8 cellular contexts compared by ENCODE assay signal in genomic region chr17:32487460-32488176, GRCh38. TPM values are rescaled to one million over a fixed set of nuclear protein-coding genes. Genes with fewer than 3 reads are reported as not detected.
DNase-seq lines count a peak whose midpoint lies in the region.

No MANE protein-coding gene starts in this region.

- peaks cover 14% of the 10 kb centered on the region for H3K4me1 ChIP-seq in iPS-20b (ENCODE audit: insufficient read depth, low read length)

- peak; percentile 35 for DNase-seq in NCI-H510A treated with DMSO at 0.1 percent for 48 hours (lab: John Stamatoyannopoulos, UW)
- DNase-seq in NCI-H510A (lab: John Stamatoyannopoulos, UW): no peak
- no peak for DNase-seq in Jurkat, Clone E6-1 (ENCODE audit: low read depth, low spot score)
- peak; percentile 31 for DNase-seq in stimulated activated CD4-positive, alpha-beta T cell treated with anti-CD3 and anti-CD28 coated beads, Interleukin-4, amount 100 ng/mL, for 1 hour
- no peak for DNase-seq in NAMALWA (ENCODE audit: low spot score)
- no peak for DNase-seq in cerebellum (ENCODE audit: low spot score)

- no peaks in the 10 kb centered on the region for H3K9me3 Mint-ChIP-seq in activated naive CD8-positive, alpha-beta T cell (ENCODE audit: low read depth)

- H3K4me1 Mint-ChIP-seq in activated naive CD8-positive, alpha-beta T cell (ENCODE audit: low read depth): peaks cover 61% of the 10 kb centered on the region

- H3K9me3 ChIP-seq in iPS-20b (ENCODE audit: insufficient read depth, low read depth, low read length): no peaks in the 10 kb centered on the region

- H3K4me3 ChIP-seq in Jurkat, Clone E6-1 (ENCODE audit: low read length): peak overlapping the region; percentile 55
- peak overlapping the region; percentile 88 for H3K4me3 ChIP-seq in iPS-20b (ENCODE audit: low read length)

- peak overlapping the region; percentile 75; the same call in 1 of the 2 replicates for H3K9ac ChIP-seq in iPS-20b (ENCODE audit: low read depth, low read length)

- peak overlapping the region; percentile 83 for H3K27ac Mint-ChIP-seq in activated naive CD8-positive, alpha-beta T cell

- no peaks in the 10 kb centered on the region for H3K27me3 Mint-ChIP-seq in activated naive CD8-positive, alpha-beta T cell

- peaks cover 4% of the 10 kb centered on the region; the same call in 1 of the 2 replicates for H3K27me3 ChIP-seq in iPS-20b (ENCODE audit: insufficient read depth, low read length)

- H3K36me3 Mint-ChIP-seq in activated naive CD8-positive, alpha-beta T cell: peaks cover 4% of the 10 kb centered on the region

- H3K4me3 Mint-ChIP-seq in activated naive CD8-positive, alpha-beta T cell: peak overlapping the region; percentile 91

- H3K36me3 ChIP-seq in iPS-20b (ENCODE audit: insufficient read depth, low read depth, low read length): peaks cover 31% of the 10 kb centered on the region

- H3K27ac ChIP-seq in iPS-20b (ENCODE audit: low read length): no peak overlapping the region

RNA-seq across cellular contexts. Expression of gene CDK5R1, which starts 0.8 kb away (rescaled TPM):
- polyA plus RNA-seq in Jurkat, Clone E6-1 (2012; ENCODE audit: insufficient read depth, insufficient read length): 5.6 TPM
- 88.1 TPM for total RNA-seq in cerebellum

RNA-seq across cellular contexts. Expression of gene PSMD11, which starts 43.3 kb away (rescaled TPM):
- 158 TPM for polyA plus RNA-seq in Jurkat, Clone E6-1 (2012; ENCODE audit: insufficient read depth, insufficient read length)
- total RNA-seq in cerebellum: 70.6 TPM

Comparison
In these comparisons a context has a peak if more than half of its experiments do, and no peak if none do; other contexts are left out.
1. DNase-seq: peak in NCI-H510A treated with DMSO at 0.1 percent for 48 hours (single experiment) and stimulated activated CD4-positive, alpha-beta T cell treated with anti-CD3 and anti-CD28 coated beads, Interleukin-4, amount 100 ng/mL, for 1 hour (single experiment); none in NCI-H510A (single experiment), Jurkat, Clone E6-1 (single experiment), NAMALWA (single experiment) and cerebellum (single experiment).